15 cellular contexts compared by ENCODE assay signal in the genomic region with DNA sequence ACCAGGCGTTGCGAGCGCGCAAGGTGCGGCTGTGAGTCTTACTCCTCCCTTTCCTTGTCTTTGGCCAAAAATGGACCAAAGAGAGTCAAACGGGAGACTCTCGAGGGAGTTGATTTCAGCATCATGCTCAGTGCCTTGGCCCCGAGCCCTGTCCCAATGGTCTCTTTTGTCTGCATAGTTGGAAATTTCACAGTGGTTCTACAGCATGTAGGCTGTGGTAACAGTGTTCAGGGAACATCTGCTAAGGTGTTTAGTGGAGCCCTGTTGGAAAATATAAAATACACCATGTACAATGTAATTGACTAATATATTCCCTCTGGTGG. TPM values are rescaled to one million over a fixed set of nuclear protein-coding genes. Genes with fewer than 3 reads are reported as not detected.
A peak's percentile ranks its signal among the peaks of the same experiment; 100 is the strongest.
DNase-seq lines count a peak whose midpoint lies in the region; ATAC-seq and TF ChIP-seq lines count a peak whose summit lies in the region.
"Had no signal": no experiment of that assay in that cellular context is flagged by ENCODE, and none has a peak within 500 bp of the region (broad histone marks: within the 10 kb centered on the region; RNA-seq: fewer than 3 reads in every experiment).

No MANE protein-coding gene starts in this region.

- no peaks in the 10 kb centered on the region for H3K9me3 ChIP-seq in CD8-positive, alpha-beta T cell (ENCODE audit: low read length)
- H3K9me3 ChIP-seq: adrenal gland, psoas muscle, suprapubic skin had no signal

- TF ChIP-seq CTCF in GM12864 (IDR thresholded peaks at IDR 0.05; ENCODE audit: low read depth, low read length, missing control alignments) (peak; percentile 61), activated B cell treated with CpG ODN at 0.5 μM for 24 hours (IDR thresholded peaks at IDR 0.05) (no peak), mesothelial cell of epicardium (IDR thresholded peaks at IDR 0.05; ENCODE audit: unreplicated experiment) (no peak)
- TF ChIP-seq CTCF in CD8-positive, alpha-beta T cell (IDR thresholded peaks at IDR 0.05) = no peak

- H3K27me3 Mint-ChIP-seq in activated B cell treated with CpG ODN at 0.5 μM for 24 hours = peaks cover 69% of the 10 kb centered on the region
- H3K27me3 Mint-ChIP-seq in mesothelial cell of epicardium (ENCODE audit: low read depth) = peaks cover 99% of the 10 kb centered on the region
- H3K27me3 Mint-ChIP-seq in CD8-positive, alpha-beta T cell (ENCODE audit: low read depth) = peaks cover 62% of the 10 kb centered on the region

- CTCF ChIA-PET in activated B cell treated with CpG ODN at 0.5 μM for 24 hours (lab: Charles Lee) = no interaction called here
- CTCF ChIA-PET in CD8-positive, alpha-beta T cell (lab: Charles Lee) = interaction anchor here (1.1 kb wide), 1 partner anchor 9 kb away, joined by 3 read pairs; no protein-coding TSS in a partner anchor

- H3K36me3 ChIP-seq in CD8-positive, alpha-beta T cell (ENCODE audit: insufficient read depth, low read length) = no peaks in the 10 kb centered on the region
- H3K36me3 ChIP-seq: adrenal gland; BLaER1 treated with 17β-estradiol and CSF1 and Interleukin-3, amounts not matched to agents 10 nM and 100 nM; suprapubic skin had no signal

- intact Hi-C loops in activated B cell treated with CpG ODN at 0.5 μM for 24 hours (cut with micrococcal nuclease) = no loop called here
- intact Hi-C loops in CD8-positive, alpha-beta T cell (cut with DNase I, micrococcal nuclease) = no loop called here

- peak overlapping the region; percentile 42 for H3K4me3 ChIP-seq in GM12864 (ENCODE audit: low read depth, low read length)
- H3K4me3 ChIP-seq in CD8-positive, alpha-beta T cell (ENCODE audit: low read depth, low read length) = no peak overlapping the region
- H3K4me3 ChIP-seq: adrenal gland; BLaER1 treated with 17β-estradiol and CSF1 and Interleukin-3, amounts not matched to agents 10 nM and 100 nM; psoas muscle; suprapubic skin had no signal

- ATAC-seq in activated B cell treated with CpG ODN at 0.5 μM for 24 hours (ENCODE audit: low read depth) (no peak), GM19463 (IDR thresholded peaks at IDR 0.05; ENCODE audit: unreplicated experiment) (no peak)
- no peak for ATAC-seq in stimulated activated naive CD8-positive, alpha-beta T cell treated with anti-CD3 and anti-CD28 coated beads, Interleukin-15, Interleukin-2, amounts not matched to agents 100 U/mL and 50 U/mL, for 24 hours
- no peak for ATAC-seq in CD8-positive, alpha-beta T cell

- H3K36me3 Mint-ChIP-seq in activated B cell treated with CpG ODN at 0.5 μM for 24 hours (ENCODE audit: low read depth) (no peaks in the 10 kb centered on the region), mesothelial cell of epicardium (no peaks in the 10 kb centered on the region)
- no peaks in the 10 kb centered on the region for H3K36me3 Mint-ChIP-seq in CD8-positive, alpha-beta T cell

- peaks cover 4% of the 10 kb centered on the region for H3K4me1 ChIP-seq in CD8-positive, alpha-beta T cell (ENCODE audit: insufficient read depth, low read length)

- peaks cover 30% of the 10 kb centered on the region for H3K4me1 Mint-ChIP-seq in activated B cell treated with CpG ODN at 0.5 μM for 24 hours
- peaks cover 18% of the 10 kb centered on the region for H3K4me1 Mint-ChIP-seq in mesothelial cell of epicardium
- peaks cover 17% of the 10 kb centered on the region for H3K4me1 Mint-ChIP-seq in CD8-positive, alpha-beta T cell (ENCODE audit: low read depth)

- no peak overlapping the region for H3K27ac Mint-ChIP-seq in activated B cell treated with CpG ODN at 0.5 μM for 24 hours
- no peak overlapping the region for H3K27ac Mint-ChIP-seq in mesothelial cell of epicardium
- no peak overlapping the region for H3K27ac Mint-ChIP-seq in CD8-positive, alpha-beta T cell

- POLR2A ChIA-PET in activated B cell treated with CpG ODN at 0.5 μM for 24 hours (lab: Charles Lee) = no interaction called here
- POLR2A ChIA-PET in CD8-positive, alpha-beta T cell (lab: Charles Lee) = no interaction called here

- H3K27ac ChIP-seq in CD8-positive, alpha-beta T cell (ENCODE audit: low read depth, low read length) = no peak overlapping the region
- H3K27ac ChIP-seq: adrenal gland; BLaER1 treated with 17β-estradiol and CSF1 and Interleukin-3, amounts not matched to agents 10 nM and 100 nM; psoas muscle; suprapubic skin had no signal

- H3K4me3 Mint-ChIP-seq in activated B cell treated with CpG ODN at 0.5 μM for 24 hours (peak overlapping the region; percentile 50), mesothelial cell of epicardium (peak overlapping the region; percentile 20)
- H3K4me3 Mint-ChIP-seq in CD8-positive, alpha-beta T cell = no peak overlapping the region
- H3K4me3 Mint-ChIP-seq: central memory CD8-positive, alpha-beta T cell had no signal

- peak; percentile 84 for DNase-seq in DMS79 treated with DMSO at 0.1 percent for 48 hours (lab: John Stamatoyannopoulos, UW)
- DNase-seq in GM12864 (ENCODE audit: low read depth) = no peak
- no peak for DNase-seq in activated B cell treated with CpG ODN at 0.5 μM for 24 hours
- no peak for DNase-seq in mesothelial cell of epicardium (ENCODE audit: low spot score in 2 of 2, unreplicated experiment in 2 of 2)
- no peak for DNase-seq in stimulated activated naive CD8-positive, alpha-beta T cell treated with anti-CD3 and anti-CD28 coated beads, Interleukin-15, Interleukin-2, amounts not matched to agents 100 U/mL and 50 U/mL, for 24 hours
- DNase-seq in CD8-positive, alpha-beta T cell = no peak
- no peak for DNase-seq in SW 1271 (lab: John Stamatoyannopoulos, UW)
- DNase-seq: NCI-H2081; NK-92 treated with Interleukin-12 subunit alpha and Interleukin-12 subunit beta, amount 100 ng/mL, for 24 hours had no signal

- no peaks in the 10 kb centered on the region for H3K9me3 Mint-ChIP-seq in activated B cell treated with CpG ODN at 0.5 μM for 24 hours
- no peaks in the 10 kb centered on the region for H3K9me3 Mint-ChIP-seq in mesothelial cell of epicardium
- no peaks in the 10 kb centered on the region for H3K9me3 Mint-ChIP-seq in CD8-positive, alpha-beta T cell
- H3K9me3 Mint-ChIP-seq: central memory CD8-positive, alpha-beta T cell had no signal

- H3K27me3 ChIP-seq in CD8-positive, alpha-beta T cell (ENCODE audit: insufficient read depth, low read length) = peaks cover 13% of the 10 kb centered on the region

RNA-seq across cellular contexts. Expression of gene CACNA1E, which starts 2.7 kb away (rescaled TPM):
- 0.37 and 0.91 TPM in 2 replicates for total RNA-seq in activated B cell treated with CpG ODN at 0.5 μM for 24 hours
- 0.53 to 0.63 TPM (median 0.60 TPM) in 3 replicates for total RNA-seq in mesothelial cell of epicardium
- not detected for total RNA-seq in CD8-positive, alpha-beta T cell
- total RNA-seq: suprapubic skin had no signal
